10 cellular contexts compared by ENCODE assay signal in the genomic region with DNA sequence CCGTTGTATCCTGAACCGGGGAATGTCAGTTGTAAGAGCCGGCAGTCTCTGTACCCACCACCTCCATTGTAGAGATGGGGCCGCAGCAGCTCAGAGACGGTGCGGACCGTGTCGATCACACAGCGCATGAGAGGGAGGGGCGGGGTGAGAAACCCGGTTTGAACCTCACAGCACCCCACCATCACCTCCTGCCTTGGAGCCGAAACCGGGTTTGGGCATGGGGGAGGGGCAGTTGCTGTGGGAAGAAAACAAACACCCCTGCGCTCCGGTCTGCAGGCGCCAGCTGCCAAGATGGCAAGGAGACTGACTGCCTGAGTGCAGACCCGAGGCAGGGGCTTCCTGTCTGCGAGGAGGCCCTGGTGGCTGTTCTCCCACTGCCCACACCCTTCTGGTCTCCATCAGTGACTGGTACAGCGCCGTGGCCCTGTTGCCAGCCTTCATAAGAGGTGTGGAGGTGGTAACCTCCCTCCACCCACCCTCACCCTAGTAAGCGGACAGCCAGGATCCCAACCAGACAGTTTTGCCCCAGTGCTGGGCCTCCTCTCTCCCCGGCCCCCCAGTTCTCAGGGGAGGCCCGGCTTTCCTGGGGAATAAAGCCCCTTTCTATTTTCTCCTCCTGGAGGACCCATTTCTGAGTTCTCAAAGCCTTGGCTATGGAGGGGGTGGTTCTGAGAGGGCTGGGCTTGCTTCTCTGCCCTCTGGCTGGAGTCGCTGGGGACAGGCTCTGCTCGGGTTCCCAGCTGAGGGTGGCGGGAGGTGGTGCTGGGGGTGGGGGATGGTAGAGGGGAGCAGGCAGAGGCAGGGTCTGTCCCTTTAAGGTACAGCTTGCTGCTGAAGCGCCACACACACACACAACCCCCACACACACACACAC.
DNase-seq lines count a peak whose midpoint lies in the region; ATAC-seq and TF ChIP-seq lines count a peak whose summit lies in the region.
"Had no signal": no experiment of that assay in that cellular context is flagged by ENCODE, and none has a peak within 500 bp of the region (broad histone marks: within the 10 kb centered on the region; RNA-seq: fewer than 3 reads in every experiment).

No MANE protein-coding gene starts in this region.

- H3K4me1 ChIP-seq in cardiac muscle cell (ENCODE audit: low read depth), result peaks cover 45% of the 10 kb centered on the region

- H3K9me3 Mint-ChIP-seq in activated CD4-positive, alpha-beta T cell treated with anti-CD3 and anti-CD28 coated beads for 36 hours (ENCODE audit: low read depth), result no peaks in the 10 kb centered on the region

- intact Hi-C loops in activated CD4-positive, alpha-beta T cell treated with anti-CD3 and anti-CD28 coated beads for 36 hours (cut with DNase I, micrococcal nuclease), result no loop called here

- no peaks in the 10 kb centered on the region for H3K36me3 ChIP-seq in cardiac muscle cell
- H3K36me3 ChIP-seq: right lobe of liver had no signal

- H3K9me3 ChIP-seq in cardiac muscle cell (ENCODE audit: low read depth), result no peaks in the 10 kb centered on the region
- H3K9me3 ChIP-seq: right lobe of liver had no signal

- TF ChIP-seq CTCF in cardiac muscle cell (IDR thresholded peaks at IDR 0.05; ENCODE audit: low read depth, low read length) (no peak), retinal pigment epithelial cell (conservative IDR thresholded peaks at IDR 0.05; ENCODE audit: low read depth, low read length) (no peak)

- no peaks in the 10 kb centered on the region for H3K36me3 Mint-ChIP-seq in activated CD4-positive, alpha-beta T cell treated with anti-CD3 and anti-CD28 coated beads for 36 hours (ENCODE audit: low read depth)

- no peaks in the 10 kb centered on the region for H3K27me3 ChIP-seq in cardiac muscle cell
- H3K27me3 ChIP-seq: right lobe of liver had no signal

- H3K4me1 Mint-ChIP-seq in activated CD4-positive, alpha-beta T cell treated with anti-CD3 and anti-CD28 coated beads for 36 hours, result peaks cover 52% of the 10 kb centered on the region

- peak; percentile 68 for DNase-seq in activated CD4-positive, alpha-beta T cell treated with anti-CD3 and anti-CD28 coated beads for 36 hours
- peak in 1 of 2 donors; percentile 65 for DNase-seq in cardiac muscle cell (ENCODE audit: low read depth in 1 of 2, low spot score in 1 of 2)
- DNase-seq in retinal pigment epithelial cell (ENCODE audit: low read depth), result no peak
- DNase-seq in activated CD4-positive, CD25-positive, alpha-beta regulatory T cell treated with anti-CD3 and anti-CD28 coated beads, Interleukin-2, amount 50 U/mL, for 72 hours, result no peak
- no peak for DNase-seq in OCI-M2 (lab: John Stamatoyannopoulos, UW; ENCODE audit: unreplicated experiment)
- DNase-seq in occipital lobe (lab: John Stamatoyannopoulos, UW), result no peak
- DNase-seq in NCI-H146 (lab: John Stamatoyannopoulos, UW), result no peak
- DNase-seq: NCI-H226, right lobe of liver had no signal

- peak; percentile 42 for ATAC-seq in HG03342 (IDR thresholded peaks at IDR 0.05; ENCODE audit: unreplicated experiment)
- peak; percentile 60 for ATAC-seq in activated CD4-positive, alpha-beta T cell treated with anti-CD3 and anti-CD28 coated beads for 36 hours

- CTCF ChIA-PET in activated CD4-positive, alpha-beta T cell treated with anti-CD3 and anti-CD28 coated beads for 36 hours (lab: Charles Lee), result no interaction called here

- H3K4me3 ChIP-seq in cardiac muscle cell (no peak overlapping the region), retinal pigment epithelial cell (ENCODE audit: low read length) (peak overlapping the region; percentile 25)

- POLR2A ChIA-PET in activated CD4-positive, alpha-beta T cell treated with anti-CD3 and anti-CD28 coated beads for 36 hours (lab: Charles Lee), result no interaction called here

- peak overlapping the region; percentile 43 for H3K4me3 Mint-ChIP-seq in activated CD4-positive, alpha-beta T cell treated with anti-CD3 and anti-CD28 coated beads for 36 hours

- peak overlapping the region; percentile 35 for H3K27ac Mint-ChIP-seq in activated CD4-positive, alpha-beta T cell treated with anti-CD3 and anti-CD28 coated beads for 36 hours

- H3K27me3 Mint-ChIP-seq in activated CD4-positive, alpha-beta T cell treated with anti-CD3 and anti-CD28 coated beads for 36 hours, result peaks cover 8% of the 10 kb centered on the region

- peak overlapping the region; percentile 78 for H3K27ac ChIP-seq in cardiac muscle cell
- H3K27ac ChIP-seq: right lobe of liver had no signal
